Comparison of ENCODE assay signal across 8 cellular contexts in genomic region chr1:75725256-75725655, GRCh38. TPM values are rescaled to one million over a fixed set of nuclear protein-coding genes. Genes with fewer than 3 reads are reported as not detected.
DNase-seq lines count a peak whose midpoint lies in the region; TF ChIP-seq lines count a peak whose summit lies in the region.

No MANE protein-coding gene starts in this region.

- no peak for TF ChIP-seq CTCF in smooth muscle cell (IDR thresholded peaks at IDR 0.05; ENCODE audit: borderline replicate concordance, insufficient read depth, poor library complexity, severe bottlenecking)

- peaks cover 37% of the 10 kb centered on the region for H3K4me1 Mint-ChIP-seq in T-helper 2 cell treated with Interferon-gamma antibody and Interleukin-4, amounts not matched to agents 5 μg/mL and 100 μg/mL, for 36 hours (ENCODE audit: low read depth)
- H3K4me1 Mint-ChIP-seq in activated CD4-positive, alpha-beta memory T cell treated with anti-CD3 and anti-CD28 coated beads, Interleukin-2, amount 10 ng/mL, durations not matched to agents 7 days and 5 days = peaks cover 35% of the 10 kb centered on the region

- 11% methylated on average over 1 of the region's 1 CpG for WGBS in smooth muscle cell (ENCODE audit: low lambda C conversion rate)

- H3K79me2 ChIP-seq in smooth muscle cell (ENCODE audit: low read depth) = peaks cover 47% of the 10 kb centered on the region

- H3K27ac Mint-ChIP-seq in T-helper 2 cell treated with Interferon-gamma antibody and Interleukin-4, amounts not matched to agents 5 μg/mL and 100 μg/mL, for 36 hours = peak overlapping the region; percentile 98
- peak overlapping the region; percentile 94 for H3K27ac Mint-ChIP-seq in activated CD4-positive, alpha-beta memory T cell treated with anti-CD3 and anti-CD28 coated beads, Interleukin-2, amount 10 ng/mL, durations not matched to agents 7 days and 5 days

- peak overlapping the region; percentile 76 for H3K4me3 ChIP-seq in smooth muscle cell

- H3K9ac ChIP-seq in smooth muscle cell (ENCODE audit: low read depth) = peak overlapping the region; percentile 67

- H3K27me3 ChIP-seq in smooth muscle cell (ENCODE audit: low read depth) = no peaks in the 10 kb centered on the region

- H3K4me1 ChIP-seq in smooth muscle cell (ENCODE audit: low read depth) = peaks cover 15% of the 10 kb centered on the region

- no peaks in the 10 kb centered on the region for H3K36me3 ChIP-seq in smooth muscle cell (ENCODE audit: low read depth)

- no peaks in the 10 kb centered on the region for H3K9me3 Mint-ChIP-seq in T-helper 2 cell treated with Interferon-gamma antibody and Interleukin-4, amounts not matched to agents 5 μg/mL and 100 μg/mL, for 36 hours
- H3K9me3 Mint-ChIP-seq in activated CD4-positive, alpha-beta memory T cell treated with anti-CD3 and anti-CD28 coated beads, Interleukin-2, amount 10 ng/mL, durations not matched to agents 7 days and 5 days = no peaks in the 10 kb centered on the region

- DNase-seq in T-helper 2 cell treated with Interferon-gamma antibody and Interleukin-4, amounts not matched to agents 5 μg/mL and 100 μg/mL, for 36 hours (ENCODE audit: low spot score) = no peak
- DNase-seq in T-helper 2 cell = no peak
- DNase-seq in activated CD4-positive, alpha-beta memory T cell treated with anti-CD3 and anti-CD28 coated beads, Interleukin-2, amount 10 ng/mL, durations not matched to agents 7 days and 5 days = no peak
- DNase-seq in hepatic stellate cell (ENCODE audit: low spot score) = peak; percentile 8
- DNase-seq in smooth muscle cell (lab: John Stamatoyannopoulos, UW; ENCODE audit: unreplicated experiment) = no peak
- no peak for DNase-seq in NCI-H1092 (lab: John Stamatoyannopoulos, UW)
- DNase-seq in stimulated activated naive CD4-positive, alpha-beta T cell (lab: John Stamatoyannopoulos, UW) = no peak
- no peak for DNase-seq in hippocampal formation (lab: John Stamatoyannopoulos, UW)

- POLR2A ChIA-PET in activated CD4-positive, alpha-beta memory T cell treated with anti-CD3 and anti-CD28 coated beads, Interleukin-2, amount 10 ng/mL, durations not matched to agents 7 days and 5 days (lab: Charles Lee) = interaction anchor here (1.0 to 2.2 kb wide), 4 partner anchors 61 to 72 kb away, joined by 3 to 11 read pairs (median 4); partner anchors contain the start of genes MSH4 and RABGGTB

- peaks cover 11% of the 10 kb centered on the region for H3K36me3 Mint-ChIP-seq in T-helper 2 cell treated with Interferon-gamma antibody and Interleukin-4, amounts not matched to agents 5 μg/mL and 100 μg/mL, for 36 hours (ENCODE audit: low read depth)
- H3K36me3 Mint-ChIP-seq in activated CD4-positive, alpha-beta memory T cell treated with anti-CD3 and anti-CD28 coated beads, Interleukin-2, amount 10 ng/mL, durations not matched to agents 7 days and 5 days (ENCODE audit: low read depth) = peaks cover 11% of the 10 kb centered on the region

- peak overlapping the region; percentile 53 for H3K27ac ChIP-seq in smooth muscle cell (ENCODE audit: low read depth)

- no peaks in the 10 kb centered on the region for H3K9me3 ChIP-seq in smooth muscle cell (replicated peaks; ENCODE audit: low read depth)

- H3K4me2 ChIP-seq in smooth muscle cell = peak overlapping the region; percentile 85

- peak overlapping the region; percentile 90 for H2AFZ ChIP-seq in smooth muscle cell (ENCODE audit: low read depth)

- CTCF ChIA-PET in activated CD4-positive, alpha-beta memory T cell treated with anti-CD3 and anti-CD28 coated beads, Interleukin-2, amount 10 ng/mL, durations not matched to agents 7 days and 5 days (lab: Charles Lee) = interaction anchor here (1.3 kb wide), 1 partner anchor 21 kb away, joined by 3 read pairs; no protein-coding TSS in a partner anchor

- peak overlapping the region; percentile 100 for H3K4me3 Mint-ChIP-seq in T-helper 2 cell treated with Interferon-gamma antibody and Interleukin-4, amounts not matched to agents 5 μg/mL and 100 μg/mL, for 36 hours
- H3K4me3 Mint-ChIP-seq in activated CD4-positive, alpha-beta memory T cell treated with anti-CD3 and anti-CD28 coated beads, Interleukin-2, amount 10 ng/mL, durations not matched to agents 7 days and 5 days = peak overlapping the region; percentile 100

- no peaks in the 10 kb centered on the region for H3F3A ChIP-seq in smooth muscle cell (ENCODE audit: low read depth)

- no peaks in the 10 kb centered on the region for H3K27me3 Mint-ChIP-seq in T-helper 2 cell treated with Interferon-gamma antibody and Interleukin-4, amounts not matched to agents 5 μg/mL and 100 μg/mL, for 36 hours (ENCODE audit: low read depth)
- peaks cover 2% of the 10 kb centered on the region for H3K27me3 Mint-ChIP-seq in activated CD4-positive, alpha-beta memory T cell treated with anti-CD3 and anti-CD28 coated beads, Interleukin-2, amount 10 ng/mL, durations not matched to agents 7 days and 5 days

- H4K20me1 ChIP-seq in smooth muscle cell (ENCODE audit: low read depth) = peaks cover 18% of the 10 kb centered on the region

RNA-seq across cellular contexts. Expression of gene ACADM, which starts 0.7 kb away (rescaled TPM):
- 10 to 100 TPM; 43.4 to 46.4 TPM for total RNA-seq in activated CD4-positive, alpha-beta memory T cell treated with anti-CD3 and anti-CD28 coated beads, Interleukin-2, amount 10 ng/mL, durations not matched to agents 7 days and 5 days
- total RNA-seq in smooth muscle cell = 26.5 and 28.6 TPM in 2 replicates
- 13.3 and 20.5 TPM in 2 replicates for polyA plus RNA-seq in smooth muscle cell
